In the genomic region with DNA sequence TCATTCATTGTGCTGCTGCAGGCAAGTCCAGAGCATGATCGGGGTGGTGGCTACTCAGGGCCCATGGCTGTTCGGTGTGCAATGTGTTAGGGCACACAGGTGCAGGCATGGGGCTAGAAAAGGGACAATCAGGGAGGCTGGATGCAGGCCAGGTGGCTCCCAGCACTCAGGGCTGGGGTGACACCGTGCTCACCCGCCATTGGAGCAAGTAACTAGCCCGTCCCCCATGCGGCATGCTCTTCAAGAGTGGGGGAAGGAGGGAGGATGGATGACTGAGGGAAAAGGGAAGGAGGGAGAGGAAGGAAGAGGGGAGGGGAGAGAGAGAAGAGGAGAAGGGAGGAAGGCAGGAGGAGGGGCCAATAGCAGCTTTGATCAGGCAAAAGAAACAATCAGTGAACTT, we compare ENCODE assay signal across 28 cellular contexts.
"Had no signal": no experiment of that assay in that cellular context is flagged by ENCODE, and none has a peak within 500 bp of the region (broad histone marks: within the 10 kb centered on the region; RNA-seq: fewer than 3 reads in every experiment).

No MANE protein-coding gene starts in this region.

- H3K27me3 Mint-ChIP-seq: activated CD4-positive, alpha-beta memory T cell treated with anti-CD3 and anti-CD28 coated beads for 36 hours; activated naive CD4-positive, alpha-beta T cell treated with anti-CD3 and anti-CD28 coated beads, Interleukin-2, amount 10 ng/mL, durations not matched to agents 7 days and 5 days; activated naive CD8-positive, alpha-beta T cell treated with anti-CD3 and anti-CD28 coated beads, Interleukin-2, amount 10 ng/mL, durations not matched to agents 7 days and 5 days; brain had no signal

- FAIRE-seq: endometrium had no signal

- H3K36me3 ChIP-seq: ascending aorta, breast epithelium, cardiac muscle cell, colonic mucosa had no signal

- H3K4me1 ChIP-seq: ascending aorta, breast epithelium, colonic mucosa, esophagus squamous epithelium, gastroesophageal sphincter had no signal

- H3K9me3 ChIP-seq: ascending aorta, breast epithelium, colonic mucosa, esophagus squamous epithelium, gastroesophageal sphincter had no signal

- H3K27ac ChIP-seq: ascending aorta, breast epithelium, cardiac muscle cell, colonic mucosa, epithelial cell of prostate, esophagus squamous epithelium, gastroesophageal sphincter had no signal

- H3K4me1 Mint-ChIP-seq: activated CD8-positive, alpha-beta memory T cell treated with anti-CD3 and anti-CD28 coated beads, Interleukin-2, amount 10 ng/mL, durations not matched to agents 7 days and 5 days; activated naive CD4-positive, alpha-beta T cell treated with anti-CD3 and anti-CD28 coated beads, Interleukin-2, amount 10 ng/mL, durations not matched to agents 7 days and 5 days; activated naive CD8-positive, alpha-beta T cell treated with anti-CD3 and anti-CD28 coated beads, Interleukin-2, amount 10 ng/mL, durations not matched to agents 7 days and 5 days; brain had no signal

- H3K27ac Mint-ChIP-seq: activated CD4-positive, alpha-beta memory T cell treated with anti-CD3 and anti-CD28 coated beads for 36 hours; activated CD8-positive, alpha-beta memory T cell treated with anti-CD3 and anti-CD28 coated beads, Interleukin-2, amount 10 ng/mL, durations not matched to agents 7 days and 5 days; activated CD8-positive, alpha-beta T cell treated with anti-CD3 and anti-CD28 coated beads, Interleukin-2, amount 10 ng/mL, durations not matched to agents 7 days and 5 days; activated naive CD4-positive, alpha-beta T cell treated with anti-CD3 and anti-CD28 coated beads, Interleukin-2, amount 10 ng/mL, durations not matched to agents 7 days and 5 days; activated naive CD4-positive, alpha-beta T cell treated with anti-CD3 and anti-CD28 coated beads, Interleukin-2, amount 50 U/mL, for 72 hours; activated naive CD8-positive, alpha-beta T cell treated with anti-CD3 and anti-CD28 coated beads, Interleukin-2, amount 10 ng/mL, durations not matched to agents 7 days and 5 days; activated T-cell treated with anti-CD3 and anti-CD28 coated beads, Interleukin-2, amount 50 U/mL, for 24 hours; activated T-cell treated with anti-CD3 and anti-CD28 coated beads, Interleukin-2, amount 50 U/mL, for 72 hours; brain had no signal

- ATAC-seq: activated CD8-positive, alpha-beta memory T cell treated with anti-CD3 and anti-CD28 coated beads, Interleukin-2, amount 10 ng/mL, durations not matched to agents 7 days and 5 days; activated CD8-positive, alpha-beta T cell treated with anti-CD3 and anti-CD28 coated beads, Interleukin-2, amount 10 ng/mL, durations not matched to agents 7 days and 5 days; activated naive CD4-positive, alpha-beta T cell treated with anti-CD3 and anti-CD28 coated beads, Interleukin-2, amount 50 U/mL, for 72 hours; activated T-cell treated with anti-CD3 and anti-CD28 coated beads, Interleukin-2, amount 50 U/mL, for 72 hours; gastroesophageal sphincter had no signal

- DNase-seq: activated CD4-positive, alpha-beta memory T cell treated with anti-CD3 and anti-CD28 coated beads for 36 hours; activated CD4-positive, alpha-beta T cell treated with anti-CD3 and anti-CD28 coated beads for 1 hour; activated CD4-positive, alpha-beta T cell treated with anti-CD3 and anti-CD28 coated beads for 4 hours; activated CD8-positive, alpha-beta memory T cell treated with anti-CD3 and anti-CD28 coated beads, Interleukin-2, amount 10 ng/mL, durations not matched to agents 7 days and 5 days; activated CD8-positive, alpha-beta memory T cell treated with anti-CD3 and anti-CD28 coated beads, Interleukin-2, amount 50 U/mL, for 48 hours; activated CD8-positive, alpha-beta T cell treated with anti-CD3 and anti-CD28 coated beads, Interleukin-2, amount 10 ng/mL, durations not matched to agents 7 days and 5 days; activated gamma-delta T cell; activated naive CD4-positive, alpha-beta T cell; activated naive CD4-positive, alpha-beta T cell treated with anti-CD3 and anti-CD28 coated beads, Interleukin-2, amount 10 ng/mL, durations not matched to agents 7 days and 5 days; activated naive CD8-positive, alpha-beta T cell treated with anti-CD3 and anti-CD28 coated beads, Interleukin-2, amount 10 ng/mL, durations not matched to agents 7 days and 5 days; activated T-cell treated with anti-CD3 and anti-CD28 coated beads for 4 hours; activated T-cell treated with anti-CD3 and anti-CD28 coated beads, Interleukin-2, amount 50 U/mL, for 24 hours; activated T-cell treated with anti-CD3 and anti-CD28 coated beads, Interleukin-2, amount 50 U/mL, for 72 hours; central memory CD4-positive, alpha-beta T cell; cerebellar nuclear complex; colonic mucosa; effector CD8-positive, alpha-beta T cell; esophagus squamous epithelium; foreskin melanocyte; T-helper 2 cell had no signal

- H3K4me3 ChIP-seq: ascending aorta, breast epithelium, cardiac muscle cell, colonic mucosa, esophagus squamous epithelium, gastroesophageal sphincter had no signal

- H3K9me3 Mint-ChIP-seq: activated CD4-positive, alpha-beta memory T cell treated with anti-CD3 and anti-CD28 coated beads for 36 hours; activated naive CD4-positive, alpha-beta T cell treated with anti-CD3 and anti-CD28 coated beads, Interleukin-2, amount 10 ng/mL, durations not matched to agents 7 days and 5 days; activated naive CD4-positive, alpha-beta T cell treated with anti-CD3 and anti-CD28 coated beads, Interleukin-2, amount 50 U/mL, for 72 hours; activated naive CD8-positive, alpha-beta T cell treated with anti-CD3 and anti-CD28 coated beads, Interleukin-2, amount 10 ng/mL, durations not matched to agents 7 days and 5 days; activated T-cell treated with anti-CD3 and anti-CD28 coated beads, Interleukin-2, amount 50 U/mL, for 24 hours; activated T-cell treated with anti-CD3 and anti-CD28 coated beads, Interleukin-2, amount 50 U/mL, for 72 hours had no signal

- H3K27me3 ChIP-seq: ascending aorta, cardiac muscle cell, colonic mucosa, esophagus squamous epithelium, gastroesophageal sphincter had no signal

- H3K4me3 Mint-ChIP-seq: activated CD4-positive, alpha-beta memory T cell treated with anti-CD3 and anti-CD28 coated beads for 36 hours; activated CD8-positive, alpha-beta memory T cell treated with anti-CD3 and anti-CD28 coated beads, Interleukin-2, amount 10 ng/mL, durations not matched to agents 7 days and 5 days; activated CD8-positive, alpha-beta T cell treated with anti-CD3 and anti-CD28 coated beads, Interleukin-2, amount 10 ng/mL, durations not matched to agents 7 days and 5 days; activated naive CD4-positive, alpha-beta T cell treated with anti-CD3 and anti-CD28 coated beads, Interleukin-2, amount 10 ng/mL, durations not matched to agents 7 days and 5 days; activated naive CD8-positive, alpha-beta T cell treated with anti-CD3 and anti-CD28 coated beads, Interleukin-2, amount 10 ng/mL, durations not matched to agents 7 days and 5 days; activated T-cell treated with anti-CD3 and anti-CD28 coated beads, Interleukin-2, amount 50 U/mL, for 24 hours; activated T-cell treated with anti-CD3 and anti-CD28 coated beads, Interleukin-2, amount 50 U/mL, for 72 hours; brain had no signal
